Comparison of ENCODE assay signal across 8 cellular contexts in the genomic region with DNA sequence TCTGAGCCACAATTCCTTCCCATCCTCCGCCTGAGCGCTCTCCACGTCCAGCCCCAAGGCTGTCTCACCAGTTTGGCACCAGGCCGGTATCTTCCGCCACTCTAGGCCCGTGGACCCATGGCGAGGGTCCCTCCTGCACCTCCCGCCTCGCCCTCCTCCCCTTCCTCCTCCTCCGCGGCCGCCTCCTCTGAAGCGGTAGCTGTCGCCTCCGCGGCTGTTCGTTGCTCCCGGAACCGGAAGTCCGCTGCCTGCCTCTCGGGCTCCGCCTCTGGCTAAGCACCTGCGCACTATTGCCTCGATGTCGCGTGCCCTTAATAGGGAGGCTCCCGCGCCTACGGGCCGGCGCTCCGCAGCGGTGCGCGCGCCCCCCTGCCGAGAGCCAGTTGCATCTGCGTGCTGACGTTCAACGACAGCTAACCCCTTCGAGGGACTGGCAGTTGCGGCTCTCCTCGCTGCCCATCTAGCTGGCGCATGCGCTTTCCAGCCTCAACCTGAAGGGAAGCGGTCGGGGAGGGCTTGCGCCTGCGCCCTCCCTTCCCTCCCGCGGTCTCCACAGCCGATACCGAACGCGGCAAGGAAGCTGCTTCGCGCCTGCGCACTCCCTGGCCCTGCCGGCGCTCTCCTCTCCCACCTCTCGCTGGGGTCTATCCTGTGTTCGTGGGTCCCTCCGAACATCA. TPM values are rescaled to one million over a fixed set of nuclear protein-coding genes. Genes with fewer than 3 reads are reported as not detected.
DNase-seq lines count a peak whose midpoint lies in the region; ATAC-seq and TF ChIP-seq lines count a peak whose summit lies in the region.

A gene with protein sequence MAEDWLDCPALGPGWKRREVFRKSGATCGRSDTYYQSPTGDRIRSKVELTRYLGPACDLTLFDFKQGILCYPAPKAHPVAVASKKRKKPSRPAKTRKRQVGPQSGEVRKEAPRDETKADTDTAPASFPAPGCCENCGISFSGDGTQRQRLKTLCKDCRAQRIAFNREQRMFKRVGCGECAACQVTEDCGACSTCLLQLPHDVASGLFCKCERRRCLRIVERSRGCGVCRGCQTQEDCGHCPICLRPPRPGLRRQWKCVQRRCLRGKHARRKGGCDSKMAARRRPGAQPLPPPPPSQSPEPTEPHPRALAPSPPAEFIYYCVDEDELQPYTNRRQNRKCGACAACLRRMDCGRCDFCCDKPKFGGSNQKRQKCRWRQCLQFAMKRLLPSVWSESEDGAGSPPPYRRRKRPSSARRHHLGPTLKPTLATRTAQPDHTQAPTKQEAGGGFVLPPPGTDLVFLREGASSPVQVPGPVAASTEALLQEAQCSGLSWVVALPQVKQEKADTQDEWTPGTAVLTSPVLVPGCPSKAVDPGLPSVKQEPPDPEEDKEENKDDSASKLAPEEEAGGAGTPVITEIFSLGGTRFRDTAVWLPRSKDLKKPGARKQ (minus strand): TSS at position 229 of the 677 bp plus-strand sequence. CDS start 1,531 bp downstream, outside the sequence.

- ATAC-seq in GM19328 (IDR thresholded peaks at IDR 0.05; ENCODE audit: unreplicated experiment) (peak; percentile 91), HG03520 (IDR thresholded peaks at IDR 0.05; ENCODE audit: unreplicated experiment) (peak; percentile 88), left colon (peak; percentile 91)

- H3K4me3 ChIP-seq in coronary artery, result peak within 1 kb of the TSS; percentile 88

- H3K9me3 Mint-ChIP-seq in activated CD4-positive, alpha-beta T cell treated with anti-CD3 and anti-CD28 coated beads, Interleukin-2, amount 10 ng/mL, durations not matched to agents 7 days and 5 days, result no peaks in the 10 kb centered on the region

- H3K4me1 Mint-ChIP-seq in activated CD4-positive, alpha-beta T cell treated with anti-CD3 and anti-CD28 coated beads, Interleukin-2, amount 10 ng/mL, durations not matched to agents 7 days and 5 days, result peaks cover 49% of the 10 kb centered on the region

- H3K4me3 Mint-ChIP-seq in activated CD4-positive, alpha-beta T cell treated with anti-CD3 and anti-CD28 coated beads, Interleukin-2, amount 10 ng/mL, durations not matched to agents 7 days and 5 days, result peak within 1 kb of the TSS; percentile 97

- peak; percentile 85 to 100 (median 98) for DNase-seq in C1 segment of cervical spinal cord (lab: John Stamatoyannopoulos, UW)
- DNase-seq in NCI-H69 (lab: John Stamatoyannopoulos, UW), result peak; percentile 100
- peak; percentile 97 for DNase-seq in activated CD4-positive, alpha-beta T cell treated with anti-CD3 and anti-CD28 coated beads, Interleukin-2, amount 10 ng/mL, durations not matched to agents 7 days and 5 days
- DNase-seq in coronary artery (ENCODE audit: low spot score), result peak; percentile 98
- DNase-seq in left colon, result peak; percentile 96 to 97
- DNase-seq in stimulated activated CD4-positive, alpha-beta T cell treated with anti-CD3 and anti-CD28 coated beads, Interleukin-1b, Interleukin-23, amount 100 ng/mL, for 48 hours, result peak; percentile 96

- peak within 1 kb of the TSS; percentile 91 to 96 for H3K27ac ChIP-seq in coronary artery

- CTCF ChIA-PET in activated CD4-positive, alpha-beta T cell treated with anti-CD3 and anti-CD28 coated beads, Interleukin-2, amount 10 ng/mL, durations not matched to agents 7 days and 5 days (lab: Charles Lee), result interaction anchor here (0.8 to 4.1 kb wide), 8 partner anchors 9 to 76 kb away, joined by 3 to 18 read pairs (median 3); a partner anchor contains a TSS

- no peaks in the 10 kb centered on the region for H3K27me3 Mint-ChIP-seq in activated CD4-positive, alpha-beta T cell treated with anti-CD3 and anti-CD28 coated beads, Interleukin-2, amount 10 ng/mL, durations not matched to agents 7 days and 5 days

- no peak for TF ChIP-seq CTCF in coronary artery (IDR thresholded peaks at IDR 0.05)

- H3K27ac Mint-ChIP-seq in activated CD4-positive, alpha-beta T cell treated with anti-CD3 and anti-CD28 coated beads, Interleukin-2, amount 10 ng/mL, durations not matched to agents 7 days and 5 days, result peak within 1 kb of the TSS; percentile 95

- intact Hi-C loops in left colon (cut with DNase I, micrococcal nuclease), result no loop called here

- H3K36me3 Mint-ChIP-seq in activated CD4-positive, alpha-beta T cell treated with anti-CD3 and anti-CD28 coated beads, Interleukin-2, amount 10 ng/mL, durations not matched to agents 7 days and 5 days (ENCODE audit: low read depth), result peaks cover 59% of the 10 kb centered on the region

- POLR2A ChIA-PET in activated CD4-positive, alpha-beta T cell treated with anti-CD3 and anti-CD28 coated beads, Interleukin-2, amount 10 ng/mL, durations not matched to agents 7 days and 5 days (lab: Charles Lee), result interaction anchor here (0.6 to 0.8 kb wide), 3 partner anchors 16 to 471 kb away, joined by 3 to 5 read pairs (median 3); no protein-coding TSS in a partner anchor

RNA-seq across cellular contexts. Expression of the gene that starts here (rescaled TPM):
- 10 to 100 TPM; 91.6 to 96.2 TPM for total RNA-seq in activated CD4-positive, alpha-beta T cell treated with anti-CD3 and anti-CD28 coated beads, Interleukin-2, amount 10 ng/mL, durations not matched to agents 7 days and 5 days
- total RNA-seq in left colon, result 10 to 100 TPM; 66.4 to 68.0 TPM

Comparison
In these comparisons a context has a peak if more than half of its experiments do, and no peak if none do; other contexts are left out.
1. Peak in every context shown above with its lines: DNase-seq, ATAC-seq, H3K4me3 ChIP-seq and H3K27ac ChIP-seq.